8 cellular contexts compared by ENCODE assay signal in genomic region chr11:65662247-65662801, GRCh38. TPM values are rescaled to one million over a fixed set of nuclear protein-coding genes. Genes with fewer than 3 reads are reported as not detected.
DNase-seq lines count a peak whose midpoint lies in the region; ATAC-seq and TF ChIP-seq lines count a peak whose summit lies in the region.

No MANE protein-coding gene starts in this region.

- H3K4me3 Mint-ChIP-seq in T-cell: peak overlapping the region; percentile 83 to 87 (median 87)

- in situ Hi-C loops in GM13977 (cut with MboI; ENCODE audit: low pct_unique_long_range_greater_than_20kb, low sequenced_read_pairs, unreplicated experiment): no loop called here

- peak overlapping the region; percentile 74 to 100 (median 92) for H3K4me3 ChIP-seq in heart right ventricle
- H3K4me3 ChIP-seq in foreskin fibroblast (ENCODE audit: low read depth in 1 of 2, low read length in 2 of 2): peak overlapping the region; percentile 91 to 96
- peak overlapping the region; percentile 77 for H3K4me3 ChIP-seq in skeletal muscle satellite cell (ENCODE audit: low read length)

- intact Hi-C loops in heart right ventricle (cut with DNase I): loop anchor here in 3 of 10 donors (2.0 to 5.0 kb wide), 3 partner anchors 24 to 50 kb away; partner anchors contain the start of genes KAT5 (in 1 of the 3) and SIPA1 (in 1 of the 3)
- intact Hi-C loops in Right ventricle myocardium inferior (cut with DNase I): loop anchor here (2.0 to 5.0 kb wide), 2 partner anchors 48 to 50 kb away; partner anchors contain the start of genes KAT5, MAP3K11 and PCNX3

- CTCF ChIA-PET in T-cell (lab: Charles Lee): interaction anchor here in 1 of 2 donors (0.6 to 1.4 kb wide), 3 partner anchors 23 to 883 kb away, joined by 3 to 4 read pairs (median 3); partner anchors contain the start of gene PCNX3

- H3K36me3 ChIP-seq in heart right ventricle (peaks cover 3 to 46% (median 38%) of the 10 kb centered on the region in 9 donors), skeletal muscle satellite cell (ENCODE audit: insufficient read depth, low read length) (peaks cover 46% of the 10 kb centered on the region)

- H3K4me2 ChIP-seq in skeletal muscle satellite cell (ENCODE audit: low read length): peak overlapping the region; percentile 99

- no peaks in the 10 kb centered on the region for H3K9me3 Mint-ChIP-seq in T-cell

- H3K27ac Mint-ChIP-seq in T-cell: peak overlapping the region; percentile 83 to 84

- 0% methylated on average over 18 to 29 of the region's 29 CpGs for WGBS in heart right ventricle, 2 donors

- no peaks in the 10 kb centered on the region for H3K27me3 Mint-ChIP-seq in T-cell

- H3K9ac ChIP-seq in skeletal muscle satellite cell (ENCODE audit: low read depth, low read length): peak overlapping the region; percentile 98

- peaks cover 39 to 46% (median 40%) of the 10 kb centered on the region in 3 donors for H3K4me1 Mint-ChIP-seq in T-cell

- H3K27me3 ChIP-seq in heart right ventricle: no peaks in the 10 kb centered on the region
- H3K27me3 ChIP-seq in skeletal muscle satellite cell (ENCODE audit: control insufficient read depth, insufficient read depth, low read length): no peaks in the 10 kb centered on the region

- H3K9me3 ChIP-seq in heart right ventricle (no peaks in the 10 kb centered on the region), skeletal muscle satellite cell (replicated peaks; ENCODE audit: low read length) (no peaks in the 10 kb centered on the region)

- ATAC-seq in heart right ventricle (peak in 3 of 8 donors; percentile 5 to 26 (median 22)), Right ventricle myocardium inferior (no peak), T-cell (replicated peaks in 1 of 4) (peak in 3 of 4 experiments; percentile 39 to 44 (median 42))

- peak overlapping the region; percentile 96 to 100 (median 100) for H3K27ac ChIP-seq in heart right ventricle

- DNase-seq in heart right ventricle (no peak), Right ventricle myocardium inferior (ENCODE audit: missing footprints) (no peak), T-cell (peak in 1 of 34 experiments; percentile 47), foreskin fibroblast (no peak), GM13977 (ENCODE audit: low spot score) (no peak), hepatic stellate cell (ENCODE audit: low spot score) (no peak), MV-4-11 (lab: John Stamatoyannopoulos, UW) (no peak)

- TF ChIP-seq CTCF in heart right ventricle (IDR thresholded peaks at IDR 0.05) (no peak), foreskin fibroblast (IDR thresholded peaks at IDR 0.05; ENCODE audit: low read depth, low read length) (no peak), GM13977 (IDR thresholded peaks at IDR 0.05; ENCODE audit: extremely low read depth, insufficient read depth, missing control alignments) (no peak)

- POLR2A ChIA-PET in T-cell (lab: Charles Lee): interaction anchor here in 1 of 2 donors (0.6 to 1.6 kb wide), 2 partner anchors 9 to 240 kb away, joined by 4 to 5 read pairs; partner anchors contain the start of gene NEAT1

- H3K4me1 ChIP-seq in heart right ventricle: peaks cover 7 to 42% (median 37%) of the 10 kb centered on the region in 9 donors
- H3K4me1 ChIP-seq in skeletal muscle satellite cell (ENCODE audit: control insufficient read depth, insufficient read depth, low read length): peaks cover 24% of the 10 kb centered on the region

- H3K36me3 Mint-ChIP-seq in T-cell: peaks cover 29% of the 10 kb centered on the region

RNA-seq across cellular contexts. Expression of gene RELA, which starts 0.4 kb away (rescaled TPM):
- total RNA-seq in heart right ventricle (10 to 100 TPM; 30.7 to 55.2 (median 40.0) TPM), Right ventricle myocardium inferior (36.7 TPM), T-cell (100 to 1,000 TPM; 155 to 302 (median 172) TPM)
- polyA plus RNA-seq in heart right ventricle: 10 to 100 TPM; 28.9 to 38.3 TPM
- 18.0 and 25.6 TPM in 2 replicates for total RNA-seq in skeletal muscle satellite cell (2012; rRNA removed)

RNA-seq across cellular contexts. Expression of gene SIPA1, which starts 24.4 kb away (rescaled TPM):
- 10 to 100 TPM; 11.8 to 39.7 (median 15.6) TPM for total RNA-seq in heart right ventricle
- polyA plus RNA-seq in heart right ventricle: 10 to 100 TPM; 32.6 to 85.9 TPM
- total RNA-seq in Right ventricle myocardium inferior: 28.2 TPM
- total RNA-seq in T-cell: 100 to 1,000 TPM; 179 to 285 (median 200) TPM
- total RNA-seq in skeletal muscle satellite cell (2012; rRNA removed): 19.2 and 19.3 TPM in 2 replicates

RNA-seq across cellular contexts. Expression of gene PCNX3, which starts 46.7 kb away (rescaled TPM):
- 10 to 100 TPM in 9 of 10 donors, 1 to 10 TPM in 1; 9.4 to 16.9 (median 11.7) TPM for total RNA-seq in heart right ventricle
- 10 to 100 TPM in 1 of 2 donors, 1 to 10 TPM in 1; 9.7 to 11.6 TPM for polyA plus RNA-seq in heart right ventricle
- 12.4 TPM for total RNA-seq in Right ventricle myocardium inferior
- total RNA-seq in T-cell: 10 to 100 TPM; 54.2 to 74.7 (median 66.8) TPM
- 29.4 and 33.4 TPM in 2 replicates for total RNA-seq in skeletal muscle satellite cell (2012; rRNA removed)

RNA-seq across cellular contexts. Expression of gene MAP3K11, which starts 48.3 kb away (rescaled TPM):
- total RNA-seq in heart right ventricle (10 to 100 TPM; 23.1 to 45.6 (median 34.2) TPM), Right ventricle myocardium inferior (40.0 TPM), T-cell (100 to 1,000 TPM in 2 of 5 donors, 10 to 100 TPM in 3; 60.8 to 110 (median 84.0) TPM)
- polyA plus RNA-seq in heart right ventricle: 10 to 100 TPM; 32.5 to 69.9 TPM
- 22.9 and 25.9 TPM in 2 replicates for total RNA-seq in skeletal muscle satellite cell (2012; rRNA removed)

RNA-seq across cellular contexts. Expression of gene KAT5, which starts 49.7 kb away (rescaled TPM):
- total RNA-seq in heart right ventricle (10 to 100 TPM; 40.9 to 53.6 (median 44.0) TPM), Right ventricle myocardium inferior (44.6 TPM), T-cell (100 to 1,000 TPM in 4 of 5 donors, 10 to 100 TPM in 1; 99.9 to 111 (median 104) TPM)
- polyA plus RNA-seq in heart right ventricle: 10 to 100 TPM; 54.9 to 62.8 TPM
- total RNA-seq in skeletal muscle satellite cell (2012; rRNA removed): 23.8 and 27.1 TPM in 2 replicates
